Comparison of ENCODE assay signal across 26 cellular contexts in genomic region chr6:118992186-118992795, GRCh38.
"Had no signal": no experiment of that assay in that cellular context is flagged by ENCODE, and none has a peak within 500 bp of the region (broad histone marks: within the 10 kb centered on the region; RNA-seq: fewer than 3 reads in every experiment).

No MANE protein-coding gene starts in this region.

- H3K9me3 Mint-ChIP-seq: mesothelial cell of epicardium; naive B cell; natural killer cell; nephron progenitor cell; neural progenitor cell; stimulated activated memory B cell treated with anti-CD40 and anti-IgM and Interleukin-4, amounts not matched to agents 10 μg/mL and 1 μg/mL and 100 μg/mL, for 72 hours; stimulated activated naive CD8-positive, alpha-beta T cell treated with anti-CD3 and anti-CD28 coated beads, Interleukin-15, amount 100 ng/mL, for 72 hours had no signal

- H3K4me1 Mint-ChIP-seq: mesothelial cell of epicardium; naive B cell; natural killer cell; nephron progenitor cell; stimulated activated memory B cell treated with anti-CD40 and anti-IgM and Interleukin-4, amounts not matched to agents 10 μg/mL and 1 μg/mL and 100 μg/mL, for 72 hours; stimulated activated naive CD8-positive, alpha-beta T cell treated with anti-CD3 and anti-CD28 coated beads, Interleukin-15, amount 100 ng/mL, for 72 hours had no signal

- H3K4me3 Mint-ChIP-seq: mesothelial cell of epicardium; naive B cell; natural killer cell; nephron progenitor cell; neural progenitor cell; stimulated activated memory B cell treated with anti-CD40 and anti-IgM and Interleukin-4, amounts not matched to agents 10 μg/mL and 1 μg/mL and 100 μg/mL, for 72 hours; stimulated activated naive CD8-positive, alpha-beta T cell treated with anti-CD3 and anti-CD28 coated beads, Interleukin-15, amount 100 ng/mL, for 72 hours had no signal

- H3K27ac Mint-ChIP-seq: mesothelial cell of epicardium; naive B cell; natural killer cell; nephron progenitor cell; neural progenitor cell; stimulated activated memory B cell treated with anti-CD40 and anti-IgM and Interleukin-4, amounts not matched to agents 10 μg/mL and 1 μg/mL and 100 μg/mL, for 72 hours had no signal

- H3K27me3 ChIP-seq: neural progenitor cell, neutrophil, ovary, tibial nerve, upper lobe of left lung, vagina had no signal

- H3K9me3 ChIP-seq: left ventricle myocardium inferior, neutrophil, ovary, prostate gland, tibial nerve, upper lobe of left lung, vagina had no signal

- H3K27me3 Mint-ChIP-seq: naive B cell; stimulated activated memory B cell treated with anti-CD40 and anti-IgM and Interleukin-4, amounts not matched to agents 10 μg/mL and 1 μg/mL and 100 μg/mL, for 72 hours; stimulated activated naive CD8-positive, alpha-beta T cell treated with anti-CD3 and anti-CD28 coated beads, Interleukin-15, amount 100 ng/mL, for 72 hours had no signal

- H2AFZ ChIP-seq: neural progenitor cell had no signal

- H3K27ac ChIP-seq: left ventricle myocardium inferior, neural progenitor cell, neutrophil, ovary, prostate gland, skin epidermis, tibial nerve, upper lobe of left lung, vagina had no signal

- H3K9ac ChIP-seq: neural progenitor cell had no signal

- H3K4me1 ChIP-seq: left ventricle myocardium inferior, neural progenitor cell, prostate gland, tibial nerve, upper lobe of left lung, vagina had no signal

- H3K4me3 ChIP-seq: left ventricle myocardium inferior, lung, neural progenitor cell, ovary, prostate gland, skin epidermis, tibial nerve, upper lobe of left lung, vagina had no signal

- H3K4me2 ChIP-seq: neural progenitor cell had no signal

- H3K36me3 Mint-ChIP-seq: naive B cell; natural killer cell; stimulated activated memory B cell treated with anti-CD40 and anti-IgM and Interleukin-4, amounts not matched to agents 10 μg/mL and 1 μg/mL and 100 μg/mL, for 72 hours had no signal

- H3K36me3 ChIP-seq: left ventricle myocardium inferior, neural progenitor cell, neutrophil, ovary, prostate gland, tibial nerve, upper lobe of left lung, vagina had no signal

- DNase-seq: islet precursor cell; left ventricle myocardium inferior; mesendoderm; naive B cell; natural killer cell; nephron progenitor cell; occipital lobe; ovary; posterior cingulate gyrus; retina; right cardiac atrium; stimulated activated CD4-positive, alpha-beta T cell treated with anti-CD3 and anti-CD28 coated beads, Interleukin-4, amount 100 ng/mL, for 4 hours; stimulated activated CD8-positive, alpha-beta memory T cell treated with anti-CD3 and anti-CD28 coated beads, Interleukin-4, amount 100 ng/mL, for 48 hours; stimulated activated naive CD4-positive, alpha-beta T cell treated with Interleukin-2 at 50 U/mL for 16 hours; stimulated activated naive CD8-positive, alpha-beta T cell treated with anti-CD3 and anti-CD28 coated beads, Interleukin-15, amount 100 ng/mL, for 72 hours; substantia nigra; upper lobe of left lung had no signal
